In genomic region chr2:144596074-144596871, GRCh38 we compare ENCODE assay signal across 8 cellular contexts.
DNase-seq lines count a peak whose midpoint lies in the region; ATAC-seq and TF ChIP-seq lines count a peak whose summit lies in the region.

No MANE protein-coding gene starts in this region.

- peak; percentile 97 for ATAC-seq in GM21447 (IDR thresholded peaks at IDR 0.05; ENCODE audit: unreplicated experiment)
- peak; percentile 59 for ATAC-seq in left lung

- peaks cover 0 to 20% of the 10 kb centered on the region in 2 donors for H3K4me1 ChIP-seq in left lung

- H3K9me3 ChIP-seq in left lung = no peaks in the 10 kb centered on the region

- H3K36me3 ChIP-seq in left lung = no peaks in the 10 kb centered on the region

- DNase-seq in DMS53 treated with DMSO at 0.1 percent for 48 hours (lab: John Stamatoyannopoulos, UW; ENCODE audit: unreplicated experiment) (peak; percentile 20), HT-29 (ENCODE audit: low spot score) (peak; percentile 31), left lung (no peak), NCI-H1092 treated with DMSO at 0.1 percent for 48 hours (lab: John Stamatoyannopoulos, UW) (no peak), NCI-H2171 treated with DMSO at 0.1 percent for 48 hours (lab: John Stamatoyannopoulos, UW) (no peak)
- no peak for DNase-seq in NK-92 treated with Interleukin-12 subunit alpha and Interleukin-12 subunit beta, amount 100 ng/mL, for 24 hours (lab: John Stamatoyannopoulos, UW)

- peak overlapping the region in 1 of 2 donors; percentile 42 for H3K27ac ChIP-seq in left lung

- intact Hi-C loops in left lung (cut with DNase I) = no loop called here

- TF ChIP-seq CTCF in WI38 (IDR thresholded peaks at IDR 0.05; ENCODE audit: low read depth, low read length) = no peak
- TF ChIP-seq CTCF in left lung (IDR thresholded peaks at IDR 0.05) = no peak

- no peaks in the 10 kb centered on the region for H3K27me3 ChIP-seq in left lung

- peak overlapping the region; percentile 40 for H3K4me3 ChIP-seq in WI38 (ENCODE audit: low read depth, low read length)
- H3K4me3 ChIP-seq in left lung = no peak overlapping the region

Comparison
In these comparisons a context has a peak if more than half of its experiments do, and no peak if none do; other contexts are left out.
1. DNase-seq: peak in DMS53 treated with DMSO at 0.1 percent for 48 hours (single experiment) and HT-29 (single experiment); none in left lung (0 of 2), NK-92 treated with Interleukin-12 subunit alpha and Interleukin-12 subunit beta, amount 100 ng/mL, for 24 hours (single experiment), NCI-H1092 treated with DMSO at 0.1 percent for 48 hours (single experiment) and NCI-H2171 treated with DMSO at 0.1 percent for 48 hours (single experiment).